23 cellular contexts compared by ENCODE assay signal in genomic region chr16:51012396-51012795, GRCh38.
"Had no signal": no experiment of that assay in that cellular context is flagged by ENCODE, and none has a peak within 500 bp of the region (broad histone marks: within the 10 kb centered on the region; RNA-seq: fewer than 3 reads in every experiment).

No MANE protein-coding gene starts in this region.

- H3K4me3 Mint-ChIP-seq: naive thymus-derived CD4-positive, alpha-beta T cell; nephron; neural progenitor cell; stimulated activated naive B cell treated with anti-CD40 and anti-IgM and Interleukin-4, amounts not matched to agents 10 μg/mL and 1 μg/mL and 100 μg/mL, for 72 hours; stimulated activated naive CD8-positive, alpha-beta T cell treated with anti-CD3 and anti-CD28 coated beads, Interleukin-15, amount 100 ng/mL, for 72 hours had no signal

- H3K27ac Mint-ChIP-seq: naive thymus-derived CD4-positive, alpha-beta T cell; nephron; neural progenitor cell; stimulated activated naive B cell treated with anti-CD40 and anti-IgM and Interleukin-4, amounts not matched to agents 10 μg/mL and 1 μg/mL and 100 μg/mL, for 72 hours; stimulated activated naive CD8-positive, alpha-beta T cell treated with anti-CD3 and anti-CD28 coated beads, Interleukin-15, amount 100 ng/mL, for 72 hours had no signal

- H3K36me3 Mint-ChIP-seq: neural progenitor cell; stimulated activated naive B cell treated with anti-CD40 and anti-IgM and Interleukin-4, amounts not matched to agents 10 μg/mL and 1 μg/mL and 100 μg/mL, for 72 hours had no signal

- ATAC-seq: esophagus mucosa; gastrocnemius medialis; left cardiac atrium; left lung; naive thymus-derived CD4-positive, alpha-beta T cell; psoas muscle; right cardiac atrium; stimulated activated naive B cell treated with anti-CD40 and anti-IgM and Interleukin-4, amounts not matched to agents 10 μg/mL and 1 μg/mL and 100 μg/mL, for 72 hours; stimulated activated naive CD8-positive, alpha-beta T cell treated with anti-CD3 and anti-CD28 coated beads, Interleukin-15, amount 100 ng/mL, for 72 hours; upper lobe of right lung had no signal

- H3K4me1 Mint-ChIP-seq: naive thymus-derived CD4-positive, alpha-beta T cell; nephron; stimulated activated naive B cell treated with anti-CD40 and anti-IgM and Interleukin-4, amounts not matched to agents 10 μg/mL and 1 μg/mL and 100 μg/mL, for 72 hours; stimulated activated naive CD8-positive, alpha-beta T cell treated with anti-CD3 and anti-CD28 coated beads, Interleukin-15, amount 100 ng/mL, for 72 hours had no signal

- DNase-seq: dorsolateral prefrontal cortex; effector CD4-positive, alpha-beta T cell; foreskin fibroblast; gastrocnemius medialis; head of caudate nucleus; kidney; left cardiac atrium; left lung; mesenchymal stem cell; midbrain; naive thymus-derived CD4-positive, alpha-beta T cell; psoas muscle; right cardiac atrium; spleen; stimulated activated CD4-positive, alpha-beta T cell treated with anti-CD3 and anti-CD28 coated beads, Interleukin-4, amount 100 ng/mL, for 4 hours; stimulated activated naive B cell treated with anti-CD40 and anti-IgM and Interleukin-4, amounts not matched to agents 10 μg/mL and 1 μg/mL and 100 μg/mL, for 72 hours; stimulated activated naive CD8-positive, alpha-beta T cell treated with anti-CD3 and anti-CD28 coated beads, Interleukin-15, amount 100 ng/mL, for 72 hours; transverse colon; upper lobe of right lung; uterus had no signal

- H3K27me3 Mint-ChIP-seq: stimulated activated naive CD8-positive, alpha-beta T cell treated with anti-CD3 and anti-CD28 coated beads, Interleukin-15, amount 100 ng/mL, for 72 hours had no signal
